ENCODE assay signal across 22 cellular contexts in genomic region chr10:103930449-103930848, GRCh38.
"Had no signal": no experiment of that assay in that cellular context is flagged by ENCODE, and none has a peak within 500 bp of the region (broad histone marks: within the 10 kb centered on the region; RNA-seq: fewer than 3 reads in every experiment).

No MANE protein-coding gene starts in this region.

- H3K27ac ChIP-seq: colonic mucosa, neutrophil, pancreas, right lobe of liver, thoracic aorta, transverse colon had no signal

- H3K4me1 ChIP-seq: colonic mucosa, right lobe of liver had no signal

- H3K27me3 ChIP-seq: colonic mucosa, neutrophil, pancreas, right lobe of liver, transverse colon had no signal

- H3K9me3 Mint-ChIP-seq: mesothelial cell of epicardium; natural killer cell treated with Interleukin-12 subunit alpha and Interleukin-12 subunit beta and Interleukin-15 and Interleukin-18, amount 100 ng/mL, for 72 hours; neural crest cell; stimulated activated naive B cell treated with anti-CD40 and anti-IgM and Interleukin-4, amounts not matched to agents 10 μg/mL and 1 μg/mL and 100 μg/mL, for 72 hours; stimulated activated naive CD8-positive, alpha-beta T cell treated with anti-CD3 and anti-CD28 coated beads, Interleukin-15, Interleukin-2, amounts not matched to agents 100 ng/mL and 50 ng/mL, for 24 hours had no signal

- H3K4me1 Mint-ChIP-seq: naive B cell; neural crest cell; stimulated activated naive B cell treated with anti-CD40 and anti-IgM and Interleukin-4, amounts not matched to agents 10 μg/mL and 1 μg/mL and 100 μg/mL, for 72 hours had no signal

- H3K36me3 ChIP-seq: colonic mucosa, neutrophil, pancreas, right lobe of liver, thoracic aorta, transverse colon had no signal

- ATAC-seq: mucosa of descending colon; natural killer cell treated with Interleukin-12 subunit alpha and Interleukin-12 subunit beta and Interleukin-15 and Interleukin-18, amount 100 ng/mL, for 72 hours; pancreas; right lobe of liver; stimulated activated naive B cell treated with anti-CD40 and anti-IgM and Interleukin-4, amounts not matched to agents 10 μg/mL and 1 μg/mL and 100 μg/mL, for 72 hours had no signal

- H3K27ac Mint-ChIP-seq: mesothelial cell of epicardium; naive B cell; natural killer cell treated with Interleukin-12 subunit alpha and Interleukin-12 subunit beta and Interleukin-15 and Interleukin-18, amount 100 ng/mL, for 72 hours; stimulated activated naive B cell treated with anti-CD40 and anti-IgM and Interleukin-4, amounts not matched to agents 10 μg/mL and 1 μg/mL and 100 μg/mL, for 72 hours; stimulated activated naive CD8-positive, alpha-beta T cell treated with anti-CD3 and anti-CD28 coated beads, Interleukin-15, Interleukin-2, amounts not matched to agents 100 ng/mL and 50 ng/mL, for 24 hours had no signal

- DNase-seq: colonic mucosa; dermis blood vessel endothelial cell; effector memory CD4-positive, alpha-beta T cell; erythroblast; head of caudate nucleus; mesenchymal stem cell; mucosa of descending colon; naive B cell; pancreas; right lobe of liver; small intestine; stimulated activated CD4-positive, alpha-beta T cell treated with anti-CD3 and anti-CD28 coated beads, Interleukin-15, amount 100 ng/mL, for 24 hours; stimulated activated CD4-positive, alpha-beta T cell treated with anti-CD3 and anti-CD28 coated beads, Interleukin-2, amount 100 ng/mL, for 48 hours; stimulated activated naive B cell treated with anti-CD40 and anti-IgM and Interleukin-4, amounts not matched to agents 10 μg/mL and 1 μg/mL and 100 μg/mL, for 72 hours; transverse colon had no signal

- H3K4me3 Mint-ChIP-seq: mesothelial cell of epicardium; naive B cell; natural killer cell treated with Interleukin-12 subunit alpha and Interleukin-12 subunit beta and Interleukin-15 and Interleukin-18, amount 100 ng/mL, for 72 hours; neural crest cell; stimulated activated naive B cell treated with anti-CD40 and anti-IgM and Interleukin-4, amounts not matched to agents 10 μg/mL and 1 μg/mL and 100 μg/mL, for 72 hours; stimulated activated naive CD8-positive, alpha-beta T cell treated with anti-CD3 and anti-CD28 coated beads, Interleukin-15, Interleukin-2, amounts not matched to agents 100 ng/mL and 50 ng/mL, for 24 hours had no signal

- H3K4me3 ChIP-seq: colonic mucosa, mucosa of descending colon, pancreas, right lobe of liver, thoracic aorta, transverse colon had no signal

- FAIRE-seq: endothelial cell of umbilical vein, pancreas, small intestine had no signal

- H3K9me3 ChIP-seq: colonic mucosa, mucosa of descending colon, neutrophil, pancreas, right lobe of liver, thoracic aorta, transverse colon had no signal

- H3K27me3 Mint-ChIP-seq: natural killer cell treated with Interleukin-12 subunit alpha and Interleukin-12 subunit beta and Interleukin-15 and Interleukin-18, amount 100 ng/mL, for 72 hours; stimulated activated naive CD8-positive, alpha-beta T cell treated with anti-CD3 and anti-CD28 coated beads, Interleukin-15, Interleukin-2, amounts not matched to agents 100 ng/mL and 50 ng/mL, for 24 hours had no signal

- H3K36me3 Mint-ChIP-seq: mesothelial cell of epicardium; naive B cell; natural killer cell treated with Interleukin-12 subunit alpha and Interleukin-12 subunit beta and Interleukin-15 and Interleukin-18, amount 100 ng/mL, for 72 hours; stimulated activated naive B cell treated with anti-CD40 and anti-IgM and Interleukin-4, amounts not matched to agents 10 μg/mL and 1 μg/mL and 100 μg/mL, for 72 hours had no signal
